ENCODE assay signal across 5 cellular contexts in genomic region chr6:89641581-89641980, GRCh38. TPM values are rescaled to one million over a fixed set of nuclear protein-coding genes. Genes with fewer than 3 reads are reported as not detected.
DNase-seq lines count a peak whose midpoint lies in the region; ATAC-seq, FAIRE-seq and TF ChIP-seq lines count a peak whose summit lies in the region.
"Not testable (repeated sequence)": the region's sequence is repeated elsewhere in the genome, so short reads cannot be mapped to it uniquely, and the experiment has no call there.

No MANE protein-coding gene starts in this region.

- H3K23ac ChIP-seq in H1 (ENCODE audit: insufficient read length), result not testable (repeated sequence)

- H2AFZ ChIP-seq in astrocyte (ENCODE audit: low read depth, low read length); H1 (ENCODE audit: low read length): not testable (repeated sequence)

- not testable (repeated sequence) for H2BK120ac ChIP-seq in H1 (replicated peaks; ENCODE audit: low read depth, low read length)

- H3K36me3 ChIP-seq in astrocyte (ENCODE audit: insufficient read depth, low read length), result peaks cover 16% of the 10 kb centered on the region
- H3K36me3 ChIP-seq in H1 (ENCODE audit: control insufficient read depth in 2 of 4, insufficient read depth in 4 of 4, low read length in 3 of 4), result peaks cover 12 to 53% (median 45%) of the 10 kb centered on the region in 4 experiments

- peak overlapping the region; percentile 90 for H3K27ac Mint-ChIP-seq in HFFc6
- H3K27ac Mint-ChIP-seq in activated CD8-positive, alpha-beta T cell treated with anti-CD3 and anti-CD28 coated beads, Interleukin-2, amount 10 ng/mL, durations not matched to agents 7 days and 5 days; neural crest cell (ENCODE audit: unreplicated experiment): not testable (repeated sequence)
- peak overlapping the region; percentile 86 for H3K27ac Mint-ChIP-seq in astrocyte (ENCODE audit: unreplicated experiment)

- H3K14ac ChIP-seq in H1 (ENCODE audit: insufficient read length), result not testable (repeated sequence)

- H3K4me1 Mint-ChIP-seq in HFFc6 (ENCODE audit: low read depth), result peaks cover 45% of the 10 kb centered on the region
- H3K4me1 Mint-ChIP-seq in activated CD8-positive, alpha-beta T cell treated with anti-CD3 and anti-CD28 coated beads, Interleukin-2, amount 10 ng/mL, durations not matched to agents 7 days and 5 days (ENCODE audit: low read depth), result peaks cover 24% of the 10 kb centered on the region
- H3K4me1 Mint-ChIP-seq in astrocyte (ENCODE audit: low read depth, unreplicated experiment), result peaks cover 15% of the 10 kb centered on the region
- H3K4me1 Mint-ChIP-seq in neural crest cell, result peaks cover 50% of the 10 kb centered on the region

- not testable (repeated sequence) for H3K4me3 ChIP-seq in astrocyte (ENCODE audit: insufficient read depth, low read depth, low read length); H1 (ENCODE audit: extremely low read depth in 1 of 4, insufficient read depth in 2 of 4, low read depth in 3 of 4, low read length in 4 of 4)

- H2BK5ac ChIP-seq in H1 (ENCODE audit: low read depth, low read length), result not testable (repeated sequence)

- POLR2A ChIA-PET in activated CD8-positive, alpha-beta T cell treated with anti-CD3 and anti-CD28 coated beads, Interleukin-2, amount 10 ng/mL, durations not matched to agents 7 days and 5 days (lab: Charles Lee), result not testable (repeated sequence)
- POLR2A ChIA-PET in H1 (lab: Charles Lee; ENCODE audit: partially characterized antibody), result interaction anchor here (0.9 to 1.5 kb wide), 2 partner anchors 38 to 51 kb away, joined by 3 to 5 read pairs; no protein-coding TSS in a partner anchor

- not testable (repeated sequence) for H2BK15ac ChIP-seq in H1 (ENCODE audit: low read length)

- H4K20me1 ChIP-seq in astrocyte (ENCODE audit: insufficient read depth, low read length); H1 (replicated peaks in 1 of 2; ENCODE audit: control insufficient read depth in 1 of 2, insufficient read depth in 2 of 2, low read length in 2 of 2): not testable (repeated sequence)

- not testable (repeated sequence) for H3K27me3 ChIP-seq in astrocyte (ENCODE audit: insufficient read depth, low read length); H1 (replicated peaks in 1 of 4; ENCODE audit: control insufficient read depth in 3 of 4, extremely low read depth in 1 of 4, insufficient read depth in 3 of 4, low read length in 3 of 4)

- H4K8ac ChIP-seq in H1 (ENCODE audit: extremely low read depth, insufficient read depth, low read length), result not testable (repeated sequence)

- not testable (repeated sequence) for H3K9me3 Mint-ChIP-seq in HFFc6; activated CD8-positive, alpha-beta T cell treated with anti-CD3 and anti-CD28 coated beads, Interleukin-2, amount 10 ng/mL, durations not matched to agents 7 days and 5 days (ENCODE audit: insufficient read depth); astrocyte (ENCODE audit: unreplicated experiment); neural crest cell

- H4K91ac ChIP-seq in H1 (replicated peaks; ENCODE audit: insufficient read length, low read length), result not testable (repeated sequence)

- not testable (repeated sequence) for H3K23me2 ChIP-seq in H1 (ENCODE audit: low read depth, low read length)

- not testable (repeated sequence) for H3K18ac ChIP-seq in H1 (ENCODE audit: extremely low read depth, low read length)

- 93% methylated on average over 3 of the region's 3 CpGs; no CpG with 5 or more reads in 1 of the 2 experiments for WGBS in H1 (ENCODE audit: extremely low coverage in 1 of 2, insufficient coverage in 1 of 2, insufficient read length in 1 of 2, insufficient replicate concordance in 2 of 2, low coverage in 1 of 2, low lambda C conversion rate in 2 of 2, missing lambda C conversion rate in 1 of 2), 2 experiments

- H3K4me3 Mint-ChIP-seq in HFFc6; activated CD8-positive, alpha-beta T cell treated with anti-CD3 and anti-CD28 coated beads, Interleukin-2, amount 10 ng/mL, durations not matched to agents 7 days and 5 days: not testable (repeated sequence)
- peak overlapping the region; percentile 40 for H3K4me3 Mint-ChIP-seq in astrocyte (ENCODE audit: unreplicated experiment)
- H3K4me3 Mint-ChIP-seq in neural crest cell, result peak overlapping the region; percentile 52

- TF ChIP-seq RAD21 in H1 (IDR thresholded peaks at IDR 0.05 in 1 of 2, conservative IDR thresholded peaks at IDR 0.05 in 1 of 2; ENCODE audit: low read depth in 2 of 2, low read length in 2 of 2), result not testable (repeated sequence)

- TF ChIP-seq POLR2A in H1 (IDR thresholded peaks at IDR 0.05; ENCODE audit: control extremely low read depth in 1 of 2, low read depth in 2 of 2, low read length in 2 of 2), result peak; percentile 13 to 17; a peak in 2 of 3 replicates

- H3K9ac ChIP-seq in astrocyte (ENCODE audit: low read length), result peak overlapping the region; percentile 67
- H3K9ac ChIP-seq in H1 (replicated peaks in 1 of 4; ENCODE audit: extremely low read depth in 1 of 4, low read depth in 3 of 4, low read length in 3 of 4), result not testable (repeated sequence)

- H3K27me3 Mint-ChIP-seq in HFFc6 (ENCODE audit: insufficient read depth); activated CD8-positive, alpha-beta T cell treated with anti-CD3 and anti-CD28 coated beads, Interleukin-2, amount 10 ng/mL, durations not matched to agents 7 days and 5 days (ENCODE audit: low read depth); astrocyte (ENCODE audit: low read depth, unreplicated experiment); neural crest cell (ENCODE audit: low read depth): not testable (repeated sequence)

- ATAC-seq in activated CD8-positive, alpha-beta T cell treated with anti-CD3 and anti-CD28 coated beads, Interleukin-2, amount 10 ng/mL, durations not matched to agents 7 days and 5 days, result not testable (repeated sequence)

- peaks cover 30% of the 10 kb centered on the region for H3K36me3 Mint-ChIP-seq in HFFc6 (ENCODE audit: low read depth)
- peaks cover 53% of the 10 kb centered on the region for H3K36me3 Mint-ChIP-seq in activated CD8-positive, alpha-beta T cell treated with anti-CD3 and anti-CD28 coated beads, Interleukin-2, amount 10 ng/mL, durations not matched to agents 7 days and 5 days (ENCODE audit: low read depth)
- not testable (repeated sequence) for H3K36me3 Mint-ChIP-seq in astrocyte (ENCODE audit: low read depth, unreplicated experiment)
- H3K36me3 Mint-ChIP-seq in neural crest cell (ENCODE audit: low read depth), result peaks cover 20% of the 10 kb centered on the region

- FAIRE-seq in astrocyte (lab: Jason Lieb, UNC); H1 (lab: Jason Lieb, UNC): not testable (repeated sequence)

- not testable (repeated sequence) for DNase-seq in HFFc6; astrocyte (ENCODE audit: low read depth); H1 (ENCODE audit: low read depth in 1 of 2, low spot score in 2 of 2); neural crest cell (ENCODE audit: low read depth, low spot score)
- peak; percentile 11 for DNase-seq in activated CD8-positive, alpha-beta T cell treated with anti-CD3 and anti-CD28 coated beads, Interleukin-2, amount 10 ng/mL, durations not matched to agents 7 days and 5 days

- H3K56ac ChIP-seq in H1 (replicated peaks; ENCODE audit: insufficient read length, low read depth, low read length), result not testable (repeated sequence)

- H3K4me1 ChIP-seq in astrocyte (ENCODE audit: insufficient read depth, low read length), result peaks cover 16% of the 10 kb centered on the region
- not testable (repeated sequence) for H3K4me1 ChIP-seq in H1 (replicated peaks in 1 of 4; ENCODE audit: control insufficient read depth in 3 of 4, insufficient read depth in 4 of 4, low read length in 3 of 4)

- not testable (repeated sequence) for H3K4ac ChIP-seq in H1 (replicated peaks; ENCODE audit: insufficient read length, low read depth, low read length)

- H3K79me2 ChIP-seq in astrocyte (ENCODE audit: insufficient read depth, low read length), result peaks cover 33% of the 10 kb centered on the region
- not testable (repeated sequence) for H3K79me2 ChIP-seq in H1 (ENCODE audit: control insufficient read depth in 1 of 2, insufficient read depth in 2 of 2, low read length in 2 of 2)

- peak overlapping the region; percentile 78 for H3K27ac ChIP-seq in astrocyte (ENCODE audit: low read depth, low read length)
- not testable (repeated sequence) for H3K27ac ChIP-seq in H1 (ENCODE audit: low read depth, low read length)

- not testable (repeated sequence) for H2BK20ac ChIP-seq in H1 (ENCODE audit: low read length)

- not testable (repeated sequence) for TF ChIP-seq CTCF in HFFc6 (IDR thresholded peaks at IDR 0.05); astrocyte (IDR thresholded peaks at IDR 0.05; ENCODE audit: insufficient read depth, low read depth, low read length); H1 (IDR thresholded peaks at IDR 0.05; ENCODE audit: control extremely low read depth in 1 of 3, insufficient read depth in 1 of 3, low read depth in 1 of 3, low read length in 3 of 3); neural crest cell (conservative IDR thresholded peaks at IDR 0.05)

- not testable (repeated sequence) for H2AK5ac ChIP-seq in H1 (ENCODE audit: low read depth, low read length)

- peak overlapping the region; percentile 56 for H3K4me2 ChIP-seq in astrocyte (ENCODE audit: low read length)
- H3K4me2 ChIP-seq in H1 (ENCODE audit: insufficient read depth in 1 of 2, low read depth in 2 of 2, low read length in 2 of 2), result not testable (repeated sequence)

- CTCF ChIA-PET in activated CD8-positive, alpha-beta T cell treated with anti-CD3 and anti-CD28 coated beads, Interleukin-2, amount 10 ng/mL, durations not matched to agents 7 days and 5 days (lab: Charles Lee), result interaction anchor here (1.1 kb wide), 1 partner anchor 269 kb away, joined by 3 read pairs; no protein-coding TSS in a partner anchor
- CTCF ChIA-PET in H1 (lab: Charles Lee; ENCODE audit: partially characterized antibody), result interaction anchor here (1.2 to 1.3 kb wide), 2 partner anchors 41 to 209 kb away, joined by 3 read pairs; partner anchors contain the start of gene ANKRD6

- H4K5ac ChIP-seq in H1 (ENCODE audit: insufficient read length, low read depth, low read length), result not testable (repeated sequence)

- not testable (repeated sequence) for H3K9me3 ChIP-seq in astrocyte (ENCODE audit: insufficient read depth, low read depth, low read length); H1 (ENCODE audit: insufficient read depth in 2 of 2, low read depth in 1 of 2, low read length in 1 of 2)

- H3K79me1 ChIP-seq in H1 (ENCODE audit: low read depth, low read length), result not testable (repeated sequence)

- H2BK12ac ChIP-seq in H1 (ENCODE audit: low read depth, low read length), result not testable (repeated sequence)

- not testable (repeated sequence) for TF ChIP-seq EP300 in H1 (IDR thresholded peaks at IDR 0.05; ENCODE audit: borderline replicate concordance in 1 of 2, low read depth in 2 of 2, low read length in 2 of 2)

RNA-seq across cellular contexts. Expression of gene LYRM2, which starts 3.0 kb away (rescaled TPM):
- total RNA-seq in HFFc6 (2021; fragmentation: NEBNext Ultra II Directional; extraction: Animal tissue kit (Norgen Biotek cat#: 25700)), result 10 to 100 TPM; 39.9 to 48.4 (median 44.9) TPM
- total RNA-seq in activated CD8-positive, alpha-beta T cell treated with anti-CD3 and anti-CD28 coated beads, Interleukin-2, amount 10 ng/mL, durations not matched to agents 7 days and 5 days, result 10 to 100 TPM; 29.2 to 29.5 TPM
- total RNA-seq in astrocyte (33.7 and 39.2 TPM in 2 replicates), neural crest cell (53.0 and 54.7 TPM in 2 replicates)
- 25.1 and 25.7 TPM in 2 replicates for total RNA-seq in H1 (2021; fragmentation: NEBNext Ultra II Directional; extraction: Animal tissue kit (Norgen Biotek cat#: 25700))
- 2.6 and 7.3 TPM in 2 replicates for polyA plus RNA-seq in H1 (2011; rRNA removed)
- 9.8 TPM for polyA plus RNA-seq in H1 (2011; cell fraction: cytosol; rRNA removed)
- 3.1 TPM for polyA plus RNA-seq in H1 (2011; cell fraction: nucleus; rRNA removed)
- 9.8 to 25.8 TPM (median 12.0 TPM) in 4 replicates for polyA plus RNA-seq in H1 (2012, experiment 1 of 2)
- 2.0 TPM for polyA plus RNA-seq in H1 (2012, experiment 2 of 2)
- polyA plus RNA-seq in H1 (2013, experiment 1 of 2), result 38.6 TPM
- 36.2 TPM for polyA plus RNA-seq in H1 (2013, experiment 2 of 2)
- 4.8 and 6.9 TPM in 2 replicates for polyA minus RNA-seq in H1 (2011; rRNA and poly(A)+ RNA removed)
- 6.2 TPM for polyA minus RNA-seq in H1 (2011; cell fraction: cytosol; rRNA and poly(A)+ RNA removed)
- polyA minus RNA-seq in H1 (2011; cell fraction: nucleus; rRNA and poly(A)+ RNA removed), result 15.3 TPM
